In genomic region chr12:131985145-131985875, GRCh38 we compare ENCODE assay signal across 22 cellular contexts. TPM values are rescaled to one million over a fixed set of nuclear protein-coding genes. Genes with fewer than 3 reads are reported as not detected.
DNase-seq lines count a peak whose midpoint lies in the region; ATAC-seq and TF ChIP-seq lines count a peak whose summit lies in the region.
"Had no signal": no experiment of that assay in that cellular context is flagged by ENCODE, and none has a peak within 500 bp of the region (broad histone marks: within the 10 kb centered on the region; RNA-seq: fewer than 3 reads in every experiment).

No MANE protein-coding gene starts in this region.

- H3K4me1 ChIP-seq in endodermal cell (ENCODE audit: control insufficient read depth, insufficient read depth, low read length) (peaks cover 10% of the 10 kb centered on the region), lung (ENCODE audit: control insufficient read depth in 2 of 2, insufficient read depth in 2 of 2, low read length in 2 of 2) (no peaks in the 10 kb centered on the region), aorta (ENCODE audit: control insufficient read depth in 1 of 2, insufficient read depth in 2 of 2, low read length in 2 of 2) (no peaks in the 10 kb centered on the region)
- H3K4me1 ChIP-seq in CD4-positive, alpha-beta memory T cell (ENCODE audit: insufficient read depth, low read length) = no peaks in the 10 kb centered on the region
- H3K4me1 ChIP-seq: body of pancreas had no signal

- intact Hi-C loops in aorta (cut with DNase I) = no loop called here
- intact Hi-C loops in CD4-positive, alpha-beta memory T cell (cut with micrococcal nuclease) = no loop called here

- no peak overlapping the region for H3K4me3 Mint-ChIP-seq in endodermal cell
- H3K4me3 Mint-ChIP-seq in CD4-positive, alpha-beta memory T cell = no peak overlapping the region
- H3K4me3 Mint-ChIP-seq: naive B cell; stimulated activated effector memory CD8-positive, alpha-beta T cell treated with anti-CD3 and anti-CD28 coated beads, Interleukin-12 subunit alpha, Interleukin-12 subunit beta, amount 100 ng/mL, for 72 hours had no signal

- TF ChIP-seq CTCF in endodermal cell (conservative IDR thresholded peaks at IDR 0.05) (no peak), lung (IDR thresholded peaks at IDR 0.05; ENCODE audit: control extremely low read depth, extremely low read depth) (no peak)

- DNase-seq in activated CD8-positive, alpha-beta memory T cell treated with anti-CD3 and anti-CD28 coated beads, Interleukin-2, amount 50 U/mL, for 48 hours = peak; percentile 13
- DNase-seq in activated CD8-positive, alpha-beta memory T cell treated with anti-CD3 and anti-CD28 coated beads for 24 hours = no peak
- DNase-seq in endodermal cell (peak; percentile 42), lung (ENCODE audit: low spot score) (peak; percentile 41), aorta (peak; percentile 75 to 78), superior temporal gyrus (ENCODE audit: extremely low spot score) (no peak)
- no peak for DNase-seq in stimulated activated CD4-positive, alpha-beta T cell treated with anti-CD3 and anti-CD28 coated beads, Interleukin-4, amount 100 ng/mL, for 4 hours
- no peak for DNase-seq in CD4-positive, alpha-beta memory T cell
- DNase-seq: activated naive CD4-positive, alpha-beta T cell treated with Interleukin-2 at 50 U/mL for 16 hours; cortex of kidney; H7; Karpas-422; naive B cell; NCI-H146; NCI-H446; SJCRH30; T1000 had no signal

- ATAC-seq in lung (ENCODE audit: insufficient read depth, low FRiP score) = no peak
- ATAC-seq in aorta (ENCODE audit: low FRiP score) = peak; percentile 63
- ATAC-seq: body of pancreas; stimulated activated effector memory CD8-positive, alpha-beta T cell treated with anti-CD3 and anti-CD28 coated beads, Interleukin-12 subunit alpha, Interleukin-12 subunit beta, amount 100 ng/mL, for 72 hours had no signal

- WGBS in endodermal cell (ENCODE audit: insufficient coverage in 1 of 2, insufficient read length in 1 of 2), 2 experiments = 96% methylated on average over 23 to 27 of the region's 27 CpGs
- WGBS in lung, 2 donors = 32 to 72% methylated on average over 27 of the region's 27 CpGs
- 92 to 93% methylated on average over 27 of the region's 27 CpGs for WGBS in aorta, 2 donors

- no peak overlapping the region for H3K27ac Mint-ChIP-seq in endodermal cell
- H3K27ac Mint-ChIP-seq in CD4-positive, alpha-beta memory T cell = no peak overlapping the region
- H3K27ac Mint-ChIP-seq: progenitor cell of endocrine pancreas; stimulated activated effector memory CD8-positive, alpha-beta T cell treated with anti-CD3 and anti-CD28 coated beads, Interleukin-12 subunit alpha, Interleukin-12 subunit beta, amount 100 ng/mL, for 72 hours had no signal

- H3K9me3 Mint-ChIP-seq in endodermal cell = no peaks in the 10 kb centered on the region
- H3K9me3 Mint-ChIP-seq in CD4-positive, alpha-beta memory T cell = no peaks in the 10 kb centered on the region
- H3K9me3 Mint-ChIP-seq: naive B cell; stimulated activated effector memory CD8-positive, alpha-beta T cell treated with anti-CD3 and anti-CD28 coated beads, Interleukin-12 subunit alpha, Interleukin-12 subunit beta, amount 100 ng/mL, for 72 hours had no signal

- H3K4me1 Mint-ChIP-seq in endodermal cell = peaks cover 27% of the 10 kb centered on the region
- peaks cover 0 to 3% (median 2%) of the 10 kb centered on the region in 4 donors for H3K4me1 Mint-ChIP-seq in CD4-positive, alpha-beta memory T cell
- H3K4me1 Mint-ChIP-seq: stimulated activated effector memory CD8-positive, alpha-beta T cell treated with anti-CD3 and anti-CD28 coated beads, Interleukin-12 subunit alpha, Interleukin-12 subunit beta, amount 100 ng/mL, for 72 hours had no signal

- H3K27me3 ChIP-seq in endodermal cell (ENCODE audit: control insufficient read depth, insufficient read depth, low read length, poor library complexity, severe bottlenecking) = no peaks in the 10 kb centered on the region
- H3K27me3 ChIP-seq in lung (ENCODE audit: control insufficient read depth, insufficient read depth) = no peaks in the 10 kb centered on the region
- no peaks in the 10 kb centered on the region for H3K27me3 ChIP-seq in aorta (ENCODE audit: control insufficient read depth in 1 of 2, insufficient read depth in 2 of 2, low read length in 1 of 2)
- H3K27me3 ChIP-seq in CD4-positive, alpha-beta memory T cell (ENCODE audit: insufficient read depth, low read length) = no peaks in the 10 kb centered on the region
- H3K27me3 ChIP-seq: body of pancreas, SJCRH30 had no signal

- no peak overlapping the region for H3K9ac ChIP-seq in endodermal cell (ENCODE audit: extremely low read depth, low read length, poor library complexity, severe bottlenecking)

- H3K9me3 ChIP-seq in endodermal cell (ENCODE audit: control insufficient read depth, low read length) (no peaks in the 10 kb centered on the region), lung (ENCODE audit: control insufficient read depth in 2 of 2, insufficient read depth in 1 of 2, low read length in 1 of 2) (no peaks in the 10 kb centered on the region), aorta (ENCODE audit: control insufficient read depth, low read length) (no peaks in the 10 kb centered on the region)
- no peaks in the 10 kb centered on the region for H3K9me3 ChIP-seq in CD4-positive, alpha-beta memory T cell (ENCODE audit: control insufficient read depth in 1 of 2, low read length in 2 of 2)
- H3K9me3 ChIP-seq: body of pancreas, SJCRH30 had no signal

- POLR2A ChIA-PET in CD4-positive, alpha-beta memory T cell (lab: Charles Lee; ENCODE audit: partially characterized antibody) = interaction anchor here (1.1 kb wide), 1 partner anchor 13 kb away, joined by 3 read pairs; no protein-coding TSS in a partner anchor

- H3K36me3 Mint-ChIP-seq in endodermal cell (ENCODE audit: low read depth) = peaks cover 66% of the 10 kb centered on the region
- peaks cover 53 to 81% of the 10 kb centered on the region in 2 donors for H3K36me3 Mint-ChIP-seq in CD4-positive, alpha-beta memory T cell

- CTCF ChIA-PET in CD4-positive, alpha-beta memory T cell (lab: Charles Lee; ENCODE audit: partially characterized antibody) = no interaction called here

- H3K36me3 ChIP-seq in endodermal cell (ENCODE audit: control insufficient read depth, insufficient read depth, low read length) = peaks cover 67% of the 10 kb centered on the region
- peaks cover 24 to 51% of the 10 kb centered on the region in 2 donors for H3K36me3 ChIP-seq in lung (ENCODE audit: control insufficient read depth in 2 of 2, insufficient read depth in 2 of 2, low read length in 2 of 2)
- H3K36me3 ChIP-seq in aorta (ENCODE audit: control insufficient read depth in 1 of 2, insufficient read depth in 2 of 2, low read length in 1 of 2) = peaks cover 9 to 14% of the 10 kb centered on the region in 2 donors
- peaks cover 84% of the 10 kb centered on the region for H3K36me3 ChIP-seq in CD4-positive, alpha-beta memory T cell (ENCODE audit: insufficient read depth, low read length)

- no peaks in the 10 kb centered on the region for H3K27me3 Mint-ChIP-seq in endodermal cell (ENCODE audit: insufficient read depth)
- no peaks in the 10 kb centered on the region for H3K27me3 Mint-ChIP-seq in CD4-positive, alpha-beta memory T cell
- H3K27me3 Mint-ChIP-seq: naive B cell, progenitor cell of endocrine pancreas had no signal

- H3K27ac ChIP-seq in endodermal cell (ENCODE audit: low read depth, low read length) (no peak overlapping the region), lung (ENCODE audit: low read depth in 1 of 2, low read length in 1 of 2) (peak overlapping the region in 1 of 2 donors; percentile 29), aorta (ENCODE audit: low read depth in 1 of 2, low read length in 2 of 2) (no peak overlapping the region)
- no peak overlapping the region for H3K27ac ChIP-seq in CD4-positive, alpha-beta memory T cell (ENCODE audit: low read depth, low read length)
- H3K27ac ChIP-seq: C4-2B, epithelial cell of prostate, SJCRH30 had no signal

- no peak overlapping the region for H3K4me3 ChIP-seq in endodermal cell (ENCODE audit: low read length)
- no peak overlapping the region for H3K4me3 ChIP-seq in lung
- H3K4me3 ChIP-seq in aorta (ENCODE audit: low read length in 2 of 2) = no peak overlapping the region
- H3K4me3 ChIP-seq in CD4-positive, alpha-beta memory T cell (ENCODE audit: low read length in 2 of 2) = no peak overlapping the region
- H3K4me3 ChIP-seq: body of pancreas, SJCRH30 had no signal

RNA-seq across cellular contexts. Expression of gene EP400, which starts 35.6 kb away (rescaled TPM):
- 10 to 100 TPM; 64.7 to 78.3 TPM for total RNA-seq in endodermal cell
- polyA plus RNA-seq in endodermal cell (2013, experiment 1 of 2) = 42.4 TPM
- 40.7 TPM for polyA plus RNA-seq in endodermal cell (2013, experiment 2 of 2)
- 10 to 100 TPM; 35.5 to 47.8 TPM for total RNA-seq in lung
- 10 to 100 TPM; 11.4 to 16.0 TPM for polyA plus RNA-seq in lung
- 10 to 100 TPM; 39.9 to 52.9 TPM for total RNA-seq in aorta
- polyA plus RNA-seq in aorta = 10 to 100 TPM in 1 of 2 donors, 1 to 10 TPM in 1; 2.8 to 16.2 TPM
- 10 to 100 TPM; 82.3 to 86.6 TPM for total RNA-seq in CD4-positive, alpha-beta memory T cell
- 1 to 10 TPM in 1 of 2 donors, under 1 TPM in 1; 0.94 to 5.3 TPM for polyA plus RNA-seq in CD4-positive, alpha-beta memory T cell

RNA-seq across cellular contexts. Expression of gene PUS1, which starts 56.2 kb away (rescaled TPM):
- 10 to 100 TPM; 37.3 to 56.7 TPM for total RNA-seq in endodermal cell
- 20.6 TPM for polyA plus RNA-seq in endodermal cell (2013, experiment 1 of 2)
- 15.2 TPM for polyA plus RNA-seq in endodermal cell (2013, experiment 2 of 2)
- 10 to 100 TPM in 1 of 2 donors, 1 to 10 TPM in 1; 6.8 to 30.9 TPM for total RNA-seq in lung
- 10 to 100 TPM; 28.6 to 35.6 TPM for polyA plus RNA-seq in lung
- 10 to 100 TPM; 17.7 to 20.0 TPM for total RNA-seq in aorta
- polyA plus RNA-seq in aorta = 10 to 100 TPM in 1 of 2 donors, 1 to 10 TPM in 1; 6.5 to 20.2 TPM
- 10 to 100 TPM; 41.8 to 48.1 TPM for total RNA-seq in CD4-positive, alpha-beta memory T cell
- 10 to 100 TPM; 12.0 to 28.1 TPM for polyA plus RNA-seq in CD4-positive, alpha-beta memory T cell

Comparison
In these comparisons a context has a peak if more than half of its experiments do, and no peak if none do; other contexts are left out.
1. DNase-seq: peak in activated CD8-positive, alpha-beta memory T cell treated with anti-CD3 and anti-CD28 coated beads, Interleukin-2, amount 50 U/mL, for 48 hours (single experiment), endodermal cell (single experiment), lung (single experiment) and aorta (2 of 2); none in activated CD8-positive, alpha-beta memory T cell treated with anti-CD3 and anti-CD28 coated beads for 24 hours (single experiment), stimulated activated CD4-positive, alpha-beta T cell treated with anti-CD3 and anti-CD28 coated beads, Interleukin-4, amount 100 ng/mL, for 4 hours (0 of 2), superior temporal gyrus (single experiment) and CD4-positive, alpha-beta memory T cell (0 of 5).